ENCODE assay signal across 17 cellular contexts in the genomic region with DNA sequence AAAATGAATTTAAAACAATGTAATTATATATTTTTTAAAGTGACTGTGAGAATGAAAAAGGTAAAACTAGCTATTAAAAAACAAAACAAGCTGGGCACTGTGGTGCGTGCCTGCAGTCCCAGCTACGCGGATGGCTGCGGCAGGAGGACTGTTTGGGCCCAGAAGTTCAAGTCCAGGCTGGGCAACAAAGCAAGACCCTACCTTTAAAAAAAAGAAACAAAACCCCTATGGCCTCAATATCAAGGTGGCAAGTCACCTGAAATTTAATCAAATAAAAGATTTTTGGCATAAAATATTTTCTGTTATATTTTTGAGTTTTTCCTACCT. TPM values are rescaled to one million over a fixed set of nuclear protein-coding genes. Genes with fewer than 3 reads are reported as not detected.
DNase-seq lines count a peak whose midpoint lies in the region; ATAC-seq and TF ChIP-seq lines count a peak whose summit lies in the region.
"Had no signal": no experiment of that assay in that cellular context is flagged by ENCODE, and none has a peak within 500 bp of the region (broad histone marks: within the 10 kb centered on the region; RNA-seq: fewer than 3 reads in every experiment).

No MANE protein-coding gene starts in this region.

- H3K27me3 ChIP-seq in CD4-positive, alpha-beta T cell (ENCODE audit: control insufficient read depth, insufficient read depth, low read length) = no peaks in the 10 kb centered on the region
- H3K27me3 ChIP-seq in testis = no peaks in the 10 kb centered on the region
- H3K27me3 ChIP-seq: brain microvascular endothelial cell, MG63 had no signal

- POLR2A ChIA-PET in CD4-positive, alpha-beta T cell (lab: Charles Lee) = no interaction called here

- peaks cover 80% of the 10 kb centered on the region for H3K36me3 Mint-ChIP-seq in CD4-positive, alpha-beta T cell (ENCODE audit: low read depth)

- no peaks in the 10 kb centered on the region for H3K9me3 ChIP-seq in CD4-positive, alpha-beta T cell (ENCODE audit: control insufficient read depth, low read length)
- H3K9me3 ChIP-seq in testis = no peaks in the 10 kb centered on the region
- H3K9me3 ChIP-seq: MG63 had no signal

- no peak for TF ChIP-seq CTCF in CD4-positive, alpha-beta T cell (IDR thresholded peaks at IDR 0.05)
- no peak for TF ChIP-seq CTCF in testis (IDR thresholded peaks at IDR 0.05)

- no peaks in the 10 kb centered on the region for H3K36me3 ChIP-seq in testis (ENCODE audit: low read depth, missing control alignments)

- CTCF ChIA-PET in CD4-positive, alpha-beta T cell (lab: Charles Lee) = no interaction called here

- H3K9me3 Mint-ChIP-seq in CD4-positive, alpha-beta T cell = no peaks in the 10 kb centered on the region
- H3K9me3 Mint-ChIP-seq: T-helper 1 cell treated with Interleukin-12 subunit alpha and Interleukin-12 subunit beta and Interleukin-4 antibody, amounts not matched to agents 30 μg/mL and 1 μg/mL, for 36 hours had no signal

- H3K27me3 Mint-ChIP-seq in CD4-positive, alpha-beta T cell = no peaks in the 10 kb centered on the region

- intact Hi-C loops in CD4-positive, alpha-beta T cell (cut with DNase I, micrococcal nuclease) = loop anchor here in 1 of 2 experiments (5.0 kb wide), 1 partner anchor 44 kb away; no protein-coding TSS in a partner anchor
- intact Hi-C loops in testis (cut with DNase I; ENCODE audit: low total_unique reads) = no loop called here

- peak overlapping the region; percentile 16 for H3K27ac Mint-ChIP-seq in CD4-positive, alpha-beta T cell

- no peak overlapping the region for H3K4me3 ChIP-seq in testis
- H3K4me3 ChIP-seq: MG63, PC-9 had no signal

- no peak for DNase-seq in CD4-positive, alpha-beta T cell
- DNase-seq in NCI-H2081 treated with DMSO at 0.1 percent for 48 hours (lab: John Stamatoyannopoulos, UW) (no peak), AG08396 (ENCODE audit: low spot score) (no peak), testis (no peak), GF-D8 (lab: John Stamatoyannopoulos, UW) (no peak)
- DNase-seq: activated CD4-positive, alpha-beta T cell treated with anti-CD3 and anti-CD28 coated beads, Interleukin-2, amount 50 U/mL, for 4 hours; brain microvascular endothelial cell; effector CD8-positive, alpha-beta T cell; foreskin fibroblast; MG63; PC-9; stimulated activated CD4-positive, alpha-beta T cell treated with anti-CD3 and anti-CD28 coated beads, Interleukin-4, amount 100 ng/mL, for 1 hour; stimulated activated naive CD4-positive, alpha-beta T cell had no signal

- ATAC-seq in CD4-positive, alpha-beta T cell (ENCODE audit: poor library complexity) = no peak
- peak; percentile 19 for ATAC-seq in GM19372 (IDR thresholded peaks at IDR 0.05; ENCODE audit: low read depth, unreplicated experiment)
- ATAC-seq in HG02798 (IDR thresholded peaks at IDR 0.05; ENCODE audit: poor library complexity, unreplicated experiment) = peak; percentile 11
- peak; percentile 6 for ATAC-seq in HG03571 (IDR thresholded peaks at IDR 0.05; ENCODE audit: unreplicated experiment)

- H3K4me1 Mint-ChIP-seq in CD4-positive, alpha-beta T cell (ENCODE audit: low read depth) = peaks cover 29% of the 10 kb centered on the region

- no peak overlapping the region for H3K4me3 Mint-ChIP-seq in CD4-positive, alpha-beta T cell
- H3K4me3 Mint-ChIP-seq: T-helper 1 cell treated with Interleukin-12 subunit alpha and Interleukin-12 subunit beta and Interleukin-4 antibody, amounts not matched to agents 30 μg/mL and 1 μg/mL, for 36 hours had no signal

- no peak for TF ChIP-seq POLR2A in testis (IDR thresholded peaks at IDR 0.05)

- no peak overlapping the region for H3K27ac ChIP-seq in CD4-positive, alpha-beta T cell (ENCODE audit: low read depth, low read length)
- peak overlapping the region in 1 of 2 donors; percentile 67 for H3K27ac ChIP-seq in testis
- H3K27ac ChIP-seq: brain microvascular endothelial cell, PC-9 had no signal

- no peaks in the 10 kb centered on the region for H3K4me1 ChIP-seq in testis

- whole genome bisulfite sequencing in testis, 2 donors = 86 to 96% methylated on average over 4 of the region's 4 CpGs

RNA-seq across cellular contexts. Expression of gene STRN, which starts 46.9 kb away (rescaled TPM):
- total RNA-seq in CD4-positive, alpha-beta T cell = 10 to 100 TPM; 20.4 to 20.8 TPM
- 10 to 100 TPM; 34.8 to 37.1 TPM for total RNA-seq in testis
- 13.9 TPM for polyA plus RNA-seq in testis (ENCODE audit: insufficient read depth, low read depth, low replicate concordance)
